In genomic region chr12:39937119-39937518, GRCh38 we compare ENCODE assay signal across 22 cellular contexts.
"Had no signal": no experiment of that assay in that cellular context is flagged by ENCODE, and none has a peak within 500 bp of the region (broad histone marks: within the 10 kb centered on the region; RNA-seq: fewer than 3 reads in every experiment).

No MANE protein-coding gene starts in this region.

- H3K9ac ChIP-seq: KMS-11 had no signal

- H3K36me3 ChIP-seq: SJCRH30 had no signal

- ATAC-seq: Panc1, PC-3, Right ventricle myocardium inferior, SK-N-SH treated with all-trans-retinoic acid at 6 μM for 48 hours had no signal

- DNase-seq: IMR-90, Kasumi-1, MM.1S, NCI-H1092 treated with DMSO at 0.1 percent for 48 hours, NCI-H1436, NCI-H187, NCI-H2029, NCI-H2081 treated with DMSO at 0.1 percent for 48 hours, NCI-H2171, NCI-H226, NCI-H446, NCI-H510A, NCI-H524 treated with DMSO at 0.1 percent for 48 hours, NCI-H69, NCI-H774, PC-3, SHP77 treated with DMSO at 0.1 percent for 48 hours, SJCRH30 had no signal

- H3K4me3 ChIP-seq: SJCRH30 had no signal

- H3K4me2 ChIP-seq: KMS-11 had no signal

- H3K4me1 ChIP-seq: SJCRH30 had no signal

- H3K27me3 ChIP-seq: SJCRH30 had no signal

- H3K9me3 ChIP-seq: SJCRH30 had no signal

- H3K27ac ChIP-seq: KMS-11, SJCRH30 had no signal
